Comparison of ENCODE assay signal across 1 cellular context in the genomic region with DNA sequence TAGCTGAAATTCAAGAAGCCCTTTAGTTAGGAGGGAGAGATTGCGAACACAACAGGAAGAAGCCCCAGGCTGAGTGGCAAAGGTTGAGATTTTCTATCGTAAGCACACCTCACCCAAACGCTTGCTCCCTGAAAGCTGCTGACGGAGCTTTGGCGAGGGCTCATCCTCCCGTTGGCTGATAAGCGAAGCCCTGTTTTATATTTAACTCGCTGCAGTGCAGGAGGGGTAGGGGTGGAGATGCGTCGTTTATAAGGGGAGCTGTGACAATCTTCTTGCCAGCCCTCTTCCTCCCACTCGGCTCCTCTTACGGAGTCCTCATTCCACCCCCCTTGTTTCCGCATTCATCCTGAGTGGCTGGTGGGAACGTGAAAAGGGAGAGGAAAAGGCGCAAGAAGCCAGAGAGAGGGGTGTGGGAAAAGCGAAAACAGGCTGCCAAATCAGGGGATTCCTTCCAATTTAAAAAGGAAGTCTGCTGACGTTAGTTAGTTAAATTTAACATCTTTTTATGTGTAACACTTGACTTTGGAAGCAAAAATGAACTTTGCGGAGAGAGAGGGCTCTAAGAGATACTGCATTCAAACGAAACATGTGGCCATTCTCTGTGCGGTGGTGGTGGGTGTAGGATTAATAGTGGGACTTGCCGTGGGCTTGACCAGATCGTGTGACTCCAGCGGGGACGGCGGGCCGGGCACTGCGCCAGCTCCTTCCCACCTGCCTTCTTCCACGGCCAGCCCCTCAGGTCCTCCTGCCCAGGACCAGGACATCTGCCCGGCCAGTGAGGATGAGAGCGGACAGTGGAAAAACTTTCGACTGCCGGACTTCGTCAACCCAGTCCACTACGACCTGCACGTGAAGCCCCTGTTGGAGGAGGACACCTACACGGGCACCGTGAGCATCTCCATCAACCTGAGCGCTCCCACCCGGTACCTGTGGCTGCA.
TF ChIP-seq lines count a peak whose summit lies in the region.

TSS of gene ENPEP (plus strand) at position 275 of the 938 bp plus-strand sequence. CDS start at position 535, 260 bp downstream.

TF ChIP-seq in HepG2, 621 proteins besides CTCF, POLR2A, EP300 and RAD21:
- no peak for TF ChIP-seq ZUFSP (CRISPR knock-in tag; IDR thresholded peaks at IDR 0.05; ENCODE audit: borderline replicate concordance)
- TF ChIP-seq ZNF597 (CRISPR knock-in tag; IDR thresholded peaks at IDR 0.05) = no peak
- no peak for TF ChIP-seq KLF11 (CRISPR knock-in tag; IDR thresholded peaks at IDR 0.05)
- TF ChIP-seq, protein P1, sequence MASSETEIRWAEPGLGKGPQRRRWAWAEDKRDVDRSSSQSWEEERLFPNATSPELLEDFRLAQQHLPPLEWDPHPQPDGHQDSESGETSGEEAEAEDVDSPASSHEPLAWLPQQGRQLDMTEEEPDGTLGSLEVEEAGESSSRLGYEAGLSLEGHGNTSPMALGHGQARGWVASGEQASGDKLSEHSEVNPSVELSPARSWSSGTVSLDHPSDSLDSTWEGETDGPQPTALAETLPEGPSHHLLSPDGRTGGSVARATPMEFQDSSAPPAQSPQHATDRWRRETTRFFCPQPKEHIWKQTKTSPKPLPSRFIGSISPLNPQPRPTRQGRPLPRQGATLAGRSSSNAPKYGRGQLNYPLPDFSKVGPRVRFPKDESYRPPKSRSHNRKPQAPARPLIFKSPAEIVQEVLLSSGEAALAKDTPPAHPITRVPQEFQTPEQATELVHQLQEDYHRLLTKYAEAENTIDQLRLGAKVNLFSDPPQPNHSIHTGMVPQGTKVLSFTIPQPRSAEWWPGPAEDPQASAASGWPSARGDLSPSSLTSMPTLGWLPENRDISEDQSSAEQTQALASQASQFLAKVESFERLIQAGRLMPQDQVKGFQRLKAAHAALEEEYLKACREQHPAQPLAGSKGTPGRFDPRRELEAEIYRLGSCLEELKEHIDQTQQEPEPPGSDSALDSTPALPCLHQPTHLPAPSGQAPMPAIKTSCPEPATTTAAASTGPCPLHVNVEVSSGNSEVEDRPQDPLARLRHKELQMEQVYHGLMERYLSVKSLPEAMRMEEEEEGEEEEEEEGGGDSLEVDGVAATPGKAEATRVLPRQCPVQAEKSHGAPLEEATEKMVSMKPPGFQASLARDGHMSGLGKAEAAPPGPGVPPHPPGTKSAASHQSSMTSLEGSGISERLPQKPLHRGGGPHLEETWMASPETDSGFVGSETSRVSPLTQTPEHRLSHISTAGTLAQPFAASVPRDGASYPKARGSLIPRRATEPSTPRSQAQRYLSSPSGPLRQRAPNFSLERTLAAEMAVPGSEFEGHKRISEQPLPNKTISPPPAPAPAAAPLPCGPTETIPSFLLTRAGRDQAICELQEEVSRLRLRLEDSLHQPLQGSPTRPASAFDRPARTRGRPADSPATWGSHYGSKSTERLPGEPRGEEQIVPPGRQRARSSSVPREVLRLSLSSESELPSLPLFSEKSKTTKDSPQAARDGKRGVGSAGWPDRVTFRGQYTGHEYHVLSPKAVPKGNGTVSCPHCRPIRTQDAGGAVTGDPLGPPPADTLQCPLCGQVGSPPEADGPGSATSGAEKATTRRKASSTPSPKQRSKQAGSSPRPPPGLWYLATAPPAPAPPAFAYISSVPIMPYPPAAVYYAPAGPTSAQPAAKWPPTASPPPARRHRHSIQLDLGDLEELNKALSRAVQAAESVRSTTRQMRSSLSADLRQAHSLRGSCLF (CRISPR knock-in tag; IDR thresholded peaks at IDR 0.05; ENCODE audit: borderline replicate concordance) = no peak
- TF ChIP-seq, protein P2, sequence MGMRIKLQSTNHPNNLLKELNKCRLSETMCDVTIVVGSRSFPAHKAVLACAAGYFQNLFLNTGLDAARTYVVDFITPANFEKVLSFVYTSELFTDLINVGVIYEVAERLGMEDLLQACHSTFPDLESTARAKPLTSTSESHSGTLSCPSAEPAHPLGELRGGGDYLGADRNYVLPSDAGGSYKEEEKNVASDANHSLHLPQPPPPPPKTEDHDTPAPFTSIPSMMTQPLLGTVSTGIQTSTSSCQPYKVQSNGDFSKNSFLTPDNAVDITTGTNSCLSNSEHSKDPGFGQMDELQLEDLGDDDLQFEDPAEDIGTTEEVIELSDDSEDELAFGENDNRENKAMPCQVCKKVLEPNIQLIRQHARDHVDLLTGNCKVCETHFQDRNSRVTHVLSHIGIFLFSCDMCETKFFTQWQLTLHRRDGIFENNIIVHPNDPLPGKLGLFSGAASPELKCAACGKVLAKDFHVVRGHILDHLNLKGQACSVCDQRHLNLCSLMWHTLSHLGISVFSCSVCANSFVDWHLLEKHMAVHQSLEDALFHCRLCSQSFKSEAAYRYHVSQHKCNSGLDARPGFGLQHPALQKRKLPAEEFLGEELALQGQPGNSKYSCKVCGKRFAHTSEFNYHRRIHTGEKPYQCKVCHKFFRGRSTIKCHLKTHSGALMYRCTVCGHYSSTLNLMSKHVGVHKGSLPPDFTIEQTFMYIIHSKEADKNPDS (CRISPR knock-in tag; IDR thresholded peaks at IDR 0.05) = no peak
- no peak for TF ChIP-seq SSRP1 (CRISPR knock-in tag; IDR thresholded peaks at IDR 0.05)
- TF ChIP-seq AGO2 (optimal IDR thresholded peaks at IDR 0.05; ENCODE audit: low read depth, low read length) = no peak
- TF ChIP-seq NCOR1 (IDR thresholded peaks at IDR 0.05; ENCODE audit: borderline replicate concordance, low read length) = no peak
- no peak for TF ChIP-seq NAIF1 (CRISPR knock-in tag; IDR thresholded peaks at IDR 0.05; ENCODE audit: borderline replicate concordance)
- TF ChIP-seq ZNF574 (CRISPR knock-in tag; IDR thresholded peaks at IDR 0.05) = no peak
- no peak for TF ChIP-seq SOX5 (CRISPR knock-in tag; IDR thresholded peaks at IDR 0.05; ENCODE audit: borderline replicate concordance)
